15 cellular contexts compared by ENCODE assay signal in the genomic region with DNA sequence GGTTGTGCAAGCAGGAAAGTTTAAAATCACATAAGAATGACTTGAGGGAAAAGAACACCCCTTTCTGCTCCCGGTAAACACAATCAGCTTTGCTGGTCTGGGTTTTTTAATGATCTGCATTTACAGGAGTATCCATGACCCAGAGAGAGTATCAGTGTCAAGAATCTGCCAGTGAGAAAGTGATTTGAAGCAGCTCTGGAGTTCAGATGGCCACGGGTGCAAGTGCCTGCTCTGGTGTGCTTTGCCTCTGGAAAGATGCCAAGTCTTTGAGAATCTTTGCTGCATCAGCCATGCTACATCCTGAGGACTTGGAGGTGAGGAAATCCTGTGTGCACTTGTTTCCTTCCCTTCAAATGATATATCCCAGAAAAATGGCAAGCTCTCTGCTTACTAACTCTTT. TPM values are rescaled to one million over a fixed set of nuclear protein-coding genes. Genes with fewer than 3 reads are reported as not detected.
DNase-seq lines count a peak whose midpoint lies in the region; ATAC-seq, FAIRE-seq and TF ChIP-seq lines count a peak whose summit lies in the region.
"Had no signal": no experiment of that assay in that cellular context is flagged by ENCODE, and none has a peak within 500 bp of the region (broad histone marks: within the 10 kb centered on the region; RNA-seq: fewer than 3 reads in every experiment).

No MANE protein-coding gene starts in this region.

- no peaks in the 10 kb centered on the region for H4K20me1 ChIP-seq in HepG2 (ENCODE audit: insufficient read depth, low read length)

- no TSS peak for BruUV-seq in HepG2 (replicated peaks; lab: Mats Ljungman, UMichigan)

- no peaks in the 10 kb centered on the region for H3K36me3 ChIP-seq in right lobe of liver
- no peaks in the 10 kb centered on the region for H3K36me3 ChIP-seq in HepG2 (replicated peaks in 1 of 2; ENCODE audit: control insufficient read depth in 1 of 2, insufficient read depth in 2 of 2, low read length in 2 of 2)
- no peaks in the 10 kb centered on the region for H3K36me3 ChIP-seq in left ventricle myocardium inferior
- H3K36me3 ChIP-seq: adrenal gland, pancreas had no signal

- no peak for TF ChIP-seq POLR2A in right lobe of liver (IDR thresholded peaks at IDR 0.05)
- TF ChIP-seq POLR2A in HepG2 (IDR thresholded peaks at IDR 0.05; ENCODE audit: insufficient read depth in 1 of 2, low read depth in 2 of 2, low read length in 2 of 2) = no peak

- peaks cover 10% of the 10 kb centered on the region for H3K36me3 Mint-ChIP-seq in T-helper 2 cell treated with Interferon-gamma antibody and Interleukin-4, amounts not matched to agents 5 μg/mL and 100 μg/mL, for 36 hours (ENCODE audit: low read depth)

- POLR2A ChIA-PET in HepG2 (lab: Yijun Ruan, JAX) = no interaction called here

- no peak for TF ChIP-seq CTCF in right lobe of liver (IDR thresholded peaks at IDR 0.05)
- TF ChIP-seq CTCF in HepG2 (CRISPR knock-in tag; IDR thresholded peaks at IDR 0.05) = no peak
- TF ChIP-seq CTCF in left ventricle myocardium inferior (IDR thresholded peaks at IDR 0.05; ENCODE audit: borderline replicate concordance) = no peak
- TF ChIP-seq CTCF in coronary artery (IDR thresholded peaks at IDR 0.05) = no peak
- no peak for TF ChIP-seq CTCF in GM10266 (IDR thresholded peaks at IDR 0.05; ENCODE audit: control insufficient read depth, insufficient read depth, low read depth, missing control alignments)

- H3K4me2 ChIP-seq in HepG2 (ENCODE audit: low read depth, low read length) = no peak overlapping the region

- in situ Hi-C loops in HepG2 (cut with HindIII; ENCODE audit: extremely low pct_ligation_motif_present, low pct_unique_long_range_greater_than_20kb) = no loop called here

- peaks cover 46% of the 10 kb centered on the region for H3K4me1 Mint-ChIP-seq in T-helper 2 cell treated with Interferon-gamma antibody and Interleukin-4, amounts not matched to agents 5 μg/mL and 100 μg/mL, for 36 hours (ENCODE audit: low read depth)
- H3K4me1 Mint-ChIP-seq: activated B cell treated with CpG ODN at 0.5 μM for 24 hours had no signal

- H3K9me3 Mint-ChIP-seq in T-helper 2 cell treated with Interferon-gamma antibody and Interleukin-4, amounts not matched to agents 5 μg/mL and 100 μg/mL, for 36 hours = peaks cover 9% of the 10 kb centered on the region
- H3K9me3 Mint-ChIP-seq: activated B cell treated with CpG ODN at 0.5 μM for 24 hours had no signal

- H3K79me2 ChIP-seq in HepG2 (ENCODE audit: insufficient read depth, low read length) = no peaks in the 10 kb centered on the region

- H3K4me3 ChIP-seq in right lobe of liver = no peak overlapping the region
- no peak overlapping the region for H3K4me3 ChIP-seq in HepG2 (replicated peaks in 1 of 3; ENCODE audit: insufficient read depth in 1 of 3, low read depth in 2 of 3, low read length in 3 of 3)
- peak overlapping the region; percentile 11 for H3K4me3 ChIP-seq in left ventricle myocardium inferior
- no peak overlapping the region for H3K4me3 ChIP-seq in coronary artery
- H3K4me3 ChIP-seq: adrenal gland, pancreas had no signal

- no peaks in the 10 kb centered on the region for H3K27me3 ChIP-seq in right lobe of liver
- H3K27me3 ChIP-seq in HepG2 (ENCODE audit: control insufficient read depth in 1 of 2, insufficient read depth in 2 of 2, low read length in 2 of 2) = peaks cover 0 to 8% of the 10 kb centered on the region in 2 experiments; a peak in 1 of 5 replicates
- H3K27me3 ChIP-seq in left ventricle myocardium inferior (ENCODE audit: low read depth) = no peaks in the 10 kb centered on the region
- H3K27me3 ChIP-seq: adrenal gland, pancreas had no signal

- TF ChIP-seq EP300 in HepG2 (IDR thresholded peaks at IDR 0.05; ENCODE audit: low read depth in 2 of 2, low read length in 2 of 2) = no peak
- no peak for TF ChIP-seq EP300 in HepG2 (CRISPR knock-in tag; IDR thresholded peaks at IDR 0.05; ENCODE audit: borderline replicate concordance)

- no peak for TF ChIP-seq RAD21 in HepG2 (CRISPR knock-in tag; IDR thresholded peaks at IDR 0.05)

- CTCF ChIA-PET in HepG2 (lab: Yijun Ruan, JAX; ENCODE audit: low intra/inter-chr PET ratio, low total read pairs) = no interaction called here

- H3K9ac ChIP-seq in HepG2 (ENCODE audit: insufficient read depth, low read depth, low read length) = no peak overlapping the region

- DNase-seq in right lobe of liver (no peak), HepG2 (ENCODE audit: low spot score) (no peak), left ventricle myocardium inferior (no peak), HTR-8/SVneo (ENCODE audit: insufficient read length, low spot score) (no peak), coronary artery (ENCODE audit: low spot score) (no peak), GM10266 (ENCODE audit: extremely low spot score) (no peak), kidney tubule cell (ENCODE audit: low spot score) (no peak)
- DNase-seq in T-helper 2 cell treated with Interferon-gamma antibody and Interleukin-4, amounts not matched to agents 5 μg/mL and 100 μg/mL, for 36 hours (ENCODE audit: low spot score) = no peak
- DNase-seq: activated B cell treated with CpG ODN at 0.5 μM for 24 hours, erythroblast, NCI-H146, pancreas had no signal

- H3K9me3 ChIP-seq in right lobe of liver (no peaks in the 10 kb centered on the region), HepG2 (ENCODE audit: low read length) (no peaks in the 10 kb centered on the region), left ventricle myocardium inferior (replicated peaks) (no peaks in the 10 kb centered on the region)
- H3K9me3 ChIP-seq: adrenal gland, pancreas had no signal

- ATAC-seq in right lobe of liver = peak; percentile 20 to 62 (median 54)
- no peak for ATAC-seq in HepG2
- ATAC-seq: pancreas had no signal

- intact Hi-C loops in right lobe of liver (cut with DNase I) = no loop called here
- intact Hi-C loops in HepG2 (cut with micrococcal nuclease; ENCODE audit: unreplicated experiment) = no loop called here
- intact Hi-C loops in left ventricle myocardium inferior (cut with micrococcal nuclease) = no loop called here

- H3K4me1 ChIP-seq in right lobe of liver = no peaks in the 10 kb centered on the region
- peaks cover 12% of the 10 kb centered on the region for H3K4me1 ChIP-seq in HepG2 (ENCODE audit: insufficient read depth, low read length)
- H3K4me1 ChIP-seq in left ventricle myocardium inferior = peaks cover 40% of the 10 kb centered on the region
- H3K4me1 ChIP-seq: adrenal gland, pancreas had no signal

- H3K4me3 Mint-ChIP-seq in T-helper 2 cell treated with Interferon-gamma antibody and Interleukin-4, amounts not matched to agents 5 μg/mL and 100 μg/mL, for 36 hours = peak overlapping the region; percentile 81
- H3K4me3 Mint-ChIP-seq: activated B cell treated with CpG ODN at 0.5 μM for 24 hours had no signal

- H2AFZ ChIP-seq in HepG2 (ENCODE audit: low read length) = no peak overlapping the region

- no peaks in the 10 kb centered on the region for H3K27me3 Mint-ChIP-seq in T-helper 2 cell treated with Interferon-gamma antibody and Interleukin-4, amounts not matched to agents 5 μg/mL and 100 μg/mL, for 36 hours (ENCODE audit: low read depth)

- peak overlapping the region; percentile 91 for H3K27ac Mint-ChIP-seq in T-helper 2 cell treated with Interferon-gamma antibody and Interleukin-4, amounts not matched to agents 5 μg/mL and 100 μg/mL, for 36 hours
- H3K27ac Mint-ChIP-seq: activated B cell treated with CpG ODN at 0.5 μM for 24 hours had no signal

- FAIRE-seq in HepG2 (lab: Jason Lieb, UNC) (no peak), HTR-8/SVneo (lab: Jason Lieb, UNC) (no peak)
- FAIRE-seq: keratinocyte, pancreas had no signal

- 40% methylated on average over 2 of the region's 2 CpGs for WGBS in right lobe of liver (ENCODE audit: insufficient coverage, low coverage, low lambda C conversion rate, missing lambda C conversion rate)
- WGBS in HepG2 (ENCODE audit: low lambda C conversion rate) = 18% methylated on average over 2 of the region's 2 CpGs

- H3K27ac ChIP-seq in right lobe of liver (no peak overlapping the region), HepG2 (ENCODE audit: extremely low read length, insufficient read depth, low read length) (no peak overlapping the region), left ventricle myocardium inferior (replicated peaks) (peak overlapping the region; percentile 74), coronary artery (no peak overlapping the region)
- H3K27ac ChIP-seq: C4-2B, pancreas had no signal

TF ChIP-seq in HepG2, 621 proteins besides CTCF, POLR2A, EP300 and RAD21 (continues in another document):
- no peak for TF ChIP-seq ZFP1 (CRISPR knock-in tag; IDR thresholded peaks at IDR 0.05)
- TF ChIP-seq ZNF724P (CRISPR knock-in tag; IDR thresholded peaks at IDR 0.05; ENCODE audit: borderline replicate concordance) = no peak

RNA-seq across cellular contexts. Expression of gene MYSM1, which starts 18.6 kb away (rescaled TPM):
- 10 to 100 TPM; 10.2 to 16.3 (median 11.6) TPM for total RNA-seq in right lobe of liver
- total RNA-seq in HepG2 (2016; rRNA removed; fragmentation: Illumina TruSeq; extraction: Trizol) = 11.0 and 19.2 TPM in 2 replicates
- total RNA-seq in HepG2 (2016; cell fraction: cytosol; rRNA removed; fragmentation: Illumina TruSeq; extraction: Trizol; ENCODE audit: low read depth) = 10.5 and 11.5 TPM in 2 replicates
- total RNA-seq in HepG2 (2016; cell fraction: insoluble cytoplasmic fraction; rRNA removed; fragmentation: Illumina TruSeq; extraction: Trizol) = 11.5 and 21.8 TPM in 2 replicates
- 6.9 and 9.8 TPM in 2 replicates for total RNA-seq in HepG2 (2016; cell fraction: membrane; rRNA removed; fragmentation: Illumina TruSeq; extraction: Trizol)
- 75.4 and 76.0 TPM in 2 replicates for total RNA-seq in HepG2 (2016; cell fraction: nucleus; rRNA removed; fragmentation: Illumina TruSeq; extraction: Trizol)
- 24.1 and 27.2 TPM in 2 replicates for polyA plus RNA-seq in HepG2 (2011; rRNA removed)
- 3.1 and 4.3 TPM in 2 replicates for polyA plus RNA-seq in HepG2 (2011; cell fraction: cytosol; rRNA removed)
- 67.2 and 78.6 TPM in 2 replicates for polyA plus RNA-seq in HepG2 (2011; cell fraction: nucleus; rRNA removed)
- polyA plus RNA-seq in HepG2 (2012) = 20.6 and 32.1 TPM in 2 replicates
- polyA plus RNA-seq in HepG2 (2016; cell fraction: cytosol; fragmentation: Illumina TruSeq; extraction: Trizol; ENCODE audit: low read depth) = 0.43 and 0.72 TPM in 2 replicates
- polyA plus RNA-seq in HepG2 (2016; cell fraction: insoluble cytoplasmic fraction; fragmentation: Illumina TruSeq; extraction: Trizol; ENCODE audit: low read depth) = 9.9 TPM in 2 replicates
- 1.3 and 1.5 TPM in 2 replicates for polyA plus RNA-seq in HepG2 (2016; cell fraction: membrane; fragmentation: Illumina TruSeq; extraction: Trizol; ENCODE audit: low read depth)
- polyA plus RNA-seq in HepG2 (2016; cell fraction: nucleus; fragmentation: Illumina TruSeq; extraction: Trizol; ENCODE audit: insufficient read depth, low read depth) = 93.8 and 104 TPM in 2 replicates
- polyA minus RNA-seq in HepG2 (2011; rRNA and poly(A)+ RNA removed; ENCODE audit: low replicate concordance) = 7.1 and 12.9 TPM in 2 replicates
- 5.7 and 7.3 TPM in 2 replicates for polyA minus RNA-seq in HepG2 (2011; cell fraction: cytosol; rRNA and poly(A)+ RNA removed)
- polyA minus RNA-seq in HepG2 (2011; cell fraction: nucleus; rRNA and poly(A)+ RNA removed) = 186 and 225 TPM in 2 replicates
- 20.4 TPM for total RNA-seq in left ventricle myocardium inferior
